Comparison of ENCODE assay signal across 22 cellular contexts in genomic region chr20:58772786-58773185, GRCh38.
"Had no signal": no experiment of that assay in that cellular context is flagged by ENCODE, and none has a peak within 500 bp of the region (broad histone marks: within the 10 kb centered on the region; RNA-seq: fewer than 3 reads in every experiment).

No MANE protein-coding gene starts in this region.

- H3K4me3 ChIP-seq: colonic mucosa, coronary artery, dorsolateral prefrontal cortex, esophagus muscularis mucosa, esophagus squamous epithelium, gastrocnemius medialis, gastroesophageal sphincter, heart left ventricle had no signal

- H3K9me3 ChIP-seq: colonic mucosa, esophagus muscularis mucosa, esophagus squamous epithelium, gastrocnemius medialis, gastroesophageal sphincter, heart left ventricle had no signal

- H3K27ac ChIP-seq: colonic mucosa, coronary artery, dorsolateral prefrontal cortex, epithelial cell of prostate, esophagus muscularis mucosa, esophagus squamous epithelium, foreskin keratinocyte, gastrocnemius medialis, gastroesophageal sphincter, heart left ventricle had no signal

- DNase-seq: colonic mucosa; cortex of kidney; dermis blood vessel endothelial cell; dorsolateral prefrontal cortex; effector CD4-positive, alpha-beta T cell; effector CD8-positive, alpha-beta T cell; effector memory CD4-positive, alpha-beta T cell; effector memory CD8-positive, alpha-beta T cell; endodermal cell; erythroblast; esophagus squamous epithelium; foreskin fibroblast; foreskin keratinocyte; foreskin melanocyte; gastrocnemius medialis; glutamatergic neuron; heart left ventricle had no signal

- H3K4me1 ChIP-seq: colonic mucosa, esophagus muscularis mucosa, esophagus squamous epithelium, foreskin keratinocyte, gastrocnemius medialis, gastroesophageal sphincter, heart left ventricle had no signal

- H3K27me3 ChIP-seq: colonic mucosa had no signal

- H3K36me3 ChIP-seq: colonic mucosa, esophagus muscularis mucosa, esophagus squamous epithelium, gastrocnemius medialis, gastroesophageal sphincter, heart left ventricle had no signal

- ATAC-seq: effector memory CD8-positive, alpha-beta T cell; esophagus mucosa; foreskin keratinocyte; gastrocnemius medialis; gastroesophageal sphincter; heart left ventricle had no signal
